ENCODE assay signal across 12 cellular contexts in the genomic region with DNA sequence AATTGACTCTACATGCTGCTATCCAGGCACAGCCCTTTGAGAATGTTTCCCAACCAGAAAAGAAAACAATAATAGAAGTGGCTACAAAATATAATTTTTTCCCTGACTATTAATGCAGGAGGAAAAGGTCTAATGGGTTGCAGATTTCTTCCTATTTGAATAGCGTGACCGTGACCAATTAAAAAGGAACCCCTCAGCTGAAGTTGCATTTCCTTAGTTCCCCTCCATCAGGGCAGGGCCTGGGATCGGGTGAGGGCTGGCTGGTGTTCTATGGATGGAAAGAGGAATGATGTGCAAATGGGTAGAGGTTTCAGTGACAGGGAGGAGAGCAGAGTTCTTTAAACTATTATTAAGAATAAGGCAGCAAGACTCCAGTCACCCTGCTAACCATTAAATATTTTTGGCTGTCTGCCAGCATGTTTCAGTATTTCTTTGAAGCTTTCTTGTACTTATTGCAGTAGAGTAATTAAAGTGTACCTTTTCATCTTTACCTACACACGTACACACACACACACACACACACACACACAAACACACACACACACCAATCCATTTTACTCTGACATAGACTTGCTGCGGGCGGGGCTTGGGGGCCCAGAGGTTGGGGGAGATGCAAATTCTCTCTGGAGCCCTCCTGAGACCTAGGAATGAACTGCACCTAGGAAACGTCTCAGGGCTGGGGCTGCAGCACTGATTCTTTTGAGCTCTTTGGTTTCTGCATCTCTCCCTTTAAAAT.
A peak's percentile ranks its signal among the peaks of the same experiment; 100 is the strongest.
DNase-seq lines count a peak whose midpoint lies in the region; ATAC-seq and TF ChIP-seq lines count a peak whose summit lies in the region.
"Had no signal": no experiment of that assay in that cellular context is flagged by ENCODE, and none has a peak within 500 bp of the region (broad histone marks: within the 10 kb centered on the region; RNA-seq: fewer than 3 reads in every experiment).

No MANE protein-coding gene starts in this region.

- TF ChIP-seq EP300 in tibial nerve (IDR thresholded peaks at IDR 0.05): no peak
- no peak for TF ChIP-seq EP300 in ovary (IDR thresholded peaks at IDR 0.05)

- TF ChIP-seq CTCF in 22Rv1 (IDR thresholded peaks at IDR 0.05) (0 out of 2 replicates have a peak, but pooled peaks have one; percentile 23), Panc1 (IDR thresholded peaks at IDR 0.05) (peak; percentile 17; the same call in 1 of the 2 replicates), tibial nerve (IDR thresholded peaks at IDR 0.05) (no peak), ovary (IDR thresholded peaks at IDR 0.05) (no peak)

- in situ Hi-C loops in Panc1 (cut with HindIII; ENCODE audit: low pct_unique_long_range_greater_than_20kb, low sequenced_read_pairs): no loop called here

- H3K4me3 ChIP-seq in H7 (ENCODE audit: insufficient read depth, low read depth, low read length): no peak overlapping the region
- no peak overlapping the region for H3K4me3 ChIP-seq in Panc1 (ENCODE audit: low read depth in 2 of 2, low read length in 2 of 2)
- H3K4me3 ChIP-seq in iPS DF 6.9 (ENCODE audit: low read length): no peak overlapping the region
- H3K4me3 ChIP-seq in tibial nerve: no peak overlapping the region
- H3K4me3 ChIP-seq in ovary: no peak overlapping the region
- H3K4me3 ChIP-seq: dorsolateral prefrontal cortex, thoracic aorta had no signal

- CTCF ChIA-PET in Panc1 (lab: Charles Lee): no interaction called here

- H3K27me3 ChIP-seq in H7 (ENCODE audit: control insufficient read depth, insufficient read depth, low read length) (no peaks in the 10 kb centered on the region), Panc1 (ENCODE audit: control insufficient read depth, insufficient read depth, low read length) (no peaks in the 10 kb centered on the region), iPS DF 6.9 (ENCODE audit: control insufficient read depth, insufficient read depth, low read length) (no peaks in the 10 kb centered on the region), tibial nerve (no peaks in the 10 kb centered on the region), ovary (no peaks in the 10 kb centered on the region)
- H3K27me3 ChIP-seq: dorsolateral prefrontal cortex had no signal

- WGBS in iPS DF 6.9 (ENCODE audit: insufficient coverage, insufficient read length): no CpG with 5 or more reads among the region's 7 CpGs
- 30 to 33% methylated on average over 7 of the region's 7 CpGs for WGBS in tibial nerve, 2 donors
- 31 to 32% (median 31%) methylated on average over 7 of the region's 7 CpGs for WGBS in ovary, 3 donors

- POLR2A ChIA-PET in Panc1 (lab: Charles Lee): interaction anchor here (0.6 kb wide), 1 partner anchor 46 kb away, joined by 3 read pairs; no protein-coding TSS in a partner anchor

- ATAC-seq in Panc1 (peak; percentile 73), HG03378 (IDR thresholded peaks at IDR 0.05; ENCODE audit: unreplicated experiment) (no peak)

- no TSS peak for BruUV-seq in Panc1 (replicated peaks; lab: Mats Ljungman, UMichigan)

- no peaks in the 10 kb centered on the region for H3K36me3 ChIP-seq in H7 (replicated peaks; ENCODE audit: control insufficient read depth, insufficient read depth, low read length)
- no peaks in the 10 kb centered on the region for H3K36me3 ChIP-seq in Panc1 (ENCODE audit: control insufficient read depth, insufficient read depth, low read length)
- H3K36me3 ChIP-seq in iPS DF 6.9 (ENCODE audit: control insufficient read depth, insufficient read depth, low read length): no peaks in the 10 kb centered on the region
- H3K36me3 ChIP-seq in tibial nerve: no peaks in the 10 kb centered on the region
- no peaks in the 10 kb centered on the region for H3K36me3 ChIP-seq in ovary
- H3K36me3 ChIP-seq: thoracic aorta had no signal

- DNase-seq in H7 (peak; percentile 20), Panc1 (ENCODE audit: low read depth, low spot score) (no peak), iPS DF 6.9 (ENCODE audit: low read depth, low spot score) (peak; percentile 22), tibial nerve (ENCODE audit: low spot score in 2 of 2) (no peak), ovary (no peak)
- DNase-seq in stimulated activated naive CD4-positive, alpha-beta T cell treated with Interleukin-2 at 50 U/mL for 16 hours (lab: John Stamatoyannopoulos, UW): no peak
- DNase-seq: dorsolateral prefrontal cortex, Karpas-422, midbrain had no signal

- TF ChIP-seq POLR2A in tibial nerve (IDR thresholded peaks at IDR 0.05) (no peak), ovary (IDR thresholded peaks at IDR 0.05) (no peak)

- intact Hi-C loops in Panc1 (cut with micrococcal nuclease; ENCODE audit: unreplicated experiment): no loop called here
- intact Hi-C loops in ovary (cut with DNase I): no loop called here

- H3K27ac ChIP-seq in 22Rv1 (no peak overlapping the region), Panc1 (ENCODE audit: low read length) (no peak overlapping the region), iPS DF 6.9 (ENCODE audit: low read length) (no peak overlapping the region), tibial nerve (no peak overlapping the region), ovary (no peak overlapping the region)
- H3K27ac ChIP-seq: dorsolateral prefrontal cortex, thoracic aorta had no signal

- H3K9me3 ChIP-seq in Panc1 (ENCODE audit: control insufficient read depth, insufficient read depth, low read depth, low read length): no peaks in the 10 kb centered on the region
- no peaks in the 10 kb centered on the region for H3K9me3 ChIP-seq in iPS DF 6.9 (ENCODE audit: control insufficient read depth, insufficient read depth, low read length)
- peaks cover 0 to 23% (median 8%) of the 10 kb centered on the region in 4 donors for H3K9me3 ChIP-seq in tibial nerve
- no peaks in the 10 kb centered on the region for H3K9me3 ChIP-seq in ovary

- H3K4me1 ChIP-seq in Panc1 (ENCODE audit: control insufficient read depth, insufficient read depth, low read length): no peaks in the 10 kb centered on the region
- H3K4me1 ChIP-seq in iPS DF 6.9 (ENCODE audit: control insufficient read depth, insufficient read depth, low read length): 0 out of 2 replicates have a peak, but pooled peaks cover 1% of the 10 kb centered on the region
- peaks cover 0 to 2% (median 0%) of the 10 kb centered on the region in 4 donors for H3K4me1 ChIP-seq in tibial nerve
- no peaks in the 10 kb centered on the region for H3K4me1 ChIP-seq in ovary (ENCODE audit: insufficient read depth)

Comparison
In these comparisons a context has a peak if more than half of its experiments do, and no peak if none do; other contexts are left out.
1. CTCF ChIP-seq: peak in 22Rv1 (single experiment) and Panc1 (single experiment); none in tibial nerve (0 of 5) and ovary (0 of 3).
2. DNase-seq: peak in H7 (single experiment) and iPS DF 6.9 (single experiment); none in Panc1 (single experiment), tibial nerve (0 of 2), ovary (0 of 5) and stimulated activated naive CD4-positive, alpha-beta T cell treated with Interleukin-2 at 50 U/mL for 16 hours (single experiment).